8 cellular contexts compared by ENCODE assay signal in genomic region chr5:103203226-103203625, GRCh38.
"Had no signal": no experiment of that assay in that cellular context is flagged by ENCODE, and none has a peak within 500 bp of the region (broad histone marks: within the 10 kb centered on the region; RNA-seq: fewer than 3 reads in every experiment).

No MANE protein-coding gene starts in this region.

- DNase-seq: GM23248, GOT3, H7, HFFc6 had no signal

- H3K27ac ChIP-seq: GM23248, HL-60 had no signal

- FAIRE-seq: HepG2 had no signal

- ATAC-seq: HCT116, HepG2 had no signal

- H3K4me1 ChIP-seq: HAP-1 had no signal

- H3K9me3 ChIP-seq: HAP-1 had no signal

- H3K36me3 ChIP-seq: HAP-1 had no signal

- H3K4me3 ChIP-seq: GM23248, HAP-1 had no signal

- H3K9ac ChIP-seq: GM23248 had no signal
